ENCODE assay signal across 10 cellular contexts in genomic region chr2:9565436-9566153, GRCh38. TPM values are rescaled to one million over a fixed set of nuclear protein-coding genes. Genes with fewer than 3 reads are reported as not detected.
A peak's percentile ranks its signal among the peaks of the same experiment; 100 is the strongest.
DNase-seq lines count a peak whose midpoint lies in the region; ATAC-seq and TF ChIP-seq lines count a peak whose summit lies in the region.
"Had no signal": no experiment of that assay in that cellular context is flagged by ENCODE, and none has a peak within 500 bp of the region (broad histone marks: within the 10 kb centered on the region; RNA-seq: fewer than 3 reads in every experiment).

No MANE protein-coding gene starts in this region.

- H2BK15ac ChIP-seq in neuronal stem cell (ENCODE audit: low read length): no peak overlapping the region

- H3K27me3 ChIP-seq in fibroblast of lung (ENCODE audit: control insufficient read depth, insufficient read depth, low read length) (no peaks in the 10 kb centered on the region), osteoblast (ENCODE audit: insufficient read depth, low read length) (no peaks in the 10 kb centered on the region), Caco-2 (replicated peaks; ENCODE audit: control insufficient read depth, insufficient read depth, low read length) (no peaks in the 10 kb centered on the region), neuronal stem cell (ENCODE audit: control insufficient read depth in 3 of 3, insufficient read depth in 3 of 3, low read depth in 1 of 3, low read length in 3 of 3) (no peaks in the 10 kb centered on the region)

- H2AK5ac ChIP-seq in neuronal stem cell (ENCODE audit: low read depth, low read length): no peak overlapping the region

- H3K4me3 ChIP-seq in fibroblast of lung (replicated peaks in 1 of 4; ENCODE audit: control extremely low read depth in 1 of 4, insufficient read depth in 1 of 4, low read depth in 3 of 4, low read length in 4 of 4): peak overlapping the region in 2 of 4 experiments; percentile 13 to 44
- H3K4me3 ChIP-seq in osteoblast (ENCODE audit: insufficient read depth, low read length): peak overlapping the region; percentile 55
- no peak overlapping the region for H3K4me3 ChIP-seq in Caco-2 (ENCODE audit: low read depth, low read length)
- H3K4me3 ChIP-seq in neuronal stem cell (ENCODE audit: low read length in 2 of 2): no peak overlapping the region

- H3K4me1 ChIP-seq in fibroblast of lung (ENCODE audit: control insufficient read depth, extremely low read depth, insufficient read depth, low read length): peaks cover 4% of the 10 kb centered on the region
- peaks cover 12% of the 10 kb centered on the region for H3K4me1 ChIP-seq in osteoblast (ENCODE audit: insufficient read depth, low read length)
- peaks cover 3% of the 10 kb centered on the region; the same call in 1 of the 2 replicates for H3K4me1 ChIP-seq in Caco-2
- H3K4me1 ChIP-seq in neuronal stem cell (ENCODE audit: control insufficient read depth in 2 of 2, insufficient read depth in 1 of 2, low read depth in 1 of 2, low read length in 2 of 2): no peaks in the 10 kb centered on the region

- peak; percentile 82 for DNase-seq in AG08396 (ENCODE audit: low spot score)
- DNase-seq in RKO (ENCODE audit: low spot score): peak; percentile 95
- DNase-seq in fibroblast of lung (ENCODE audit: low read depth in 2 of 2): peak; percentile 95 to 96
- peak; percentile 93 for DNase-seq in osteoblast (ENCODE audit: insufficient read length, low spot score, missing footprints)
- DNase-seq in Caco-2: no peak
- DNase-seq in neuronal stem cell (ENCODE audit: low spot score): no peak
- DNase-seq: DND-41 had no signal

- H3K23ac ChIP-seq in neuronal stem cell (ENCODE audit: low read depth, low read length, poor library complexity): no peak overlapping the region

- CTCF ChIA-PET in Caco-2 (lab: Charles Lee): no interaction called here

- H3K9me3 Mint-ChIP-seq in Caco-2 (ENCODE audit: unreplicated experiment): no peaks in the 10 kb centered on the region
- H3K9me3 Mint-ChIP-seq: stimulated activated naive CD8-positive, alpha-beta T cell treated with anti-CD3 and anti-CD28 coated beads, Interleukin-15, Interleukin-2, amounts not matched to agents 100 ng/mL and 50 ng/mL, for 24 hours had no signal

- peak overlapping the region; percentile 72 for H3K27ac ChIP-seq in fibroblast of lung (ENCODE audit: insufficient read depth, low read length)
- peak overlapping the region; percentile 98 for H3K27ac ChIP-seq in osteoblast (ENCODE audit: low read depth, low read length)
- no peak overlapping the region for H3K27ac ChIP-seq in neuronal stem cell (replicated peaks; ENCODE audit: low read length)

- TF ChIP-seq CTCF in fibroblast of lung (conservative IDR thresholded peaks at IDR 0.05 in 1 of 2, IDR thresholded peaks at IDR 0.05 in 1 of 2; ENCODE audit: low read depth in 1 of 2, low read length in 2 of 2): no peak
- no peak for TF ChIP-seq CTCF in osteoblast (IDR thresholded peaks at IDR 0.05; ENCODE audit: extremely low read depth, low read depth, low read length)
- TF ChIP-seq CTCF in Caco-2 (IDR thresholded peaks at IDR 0.05; ENCODE audit: insufficient read depth in 1 of 2, low read depth in 1 of 2, low read length in 1 of 2, severe bottlenecking in 1 of 2, unreplicated experiment in 1 of 2): no peak

- no peak overlapping the region for H3K18ac ChIP-seq in neuronal stem cell (ENCODE audit: low read length)

- no peak overlapping the region for H3K27ac Mint-ChIP-seq in Caco-2 (ENCODE audit: unreplicated experiment)
- H3K27ac Mint-ChIP-seq: stimulated activated naive CD8-positive, alpha-beta T cell treated with anti-CD3 and anti-CD28 coated beads, Interleukin-15, Interleukin-2, amounts not matched to agents 100 ng/mL and 50 ng/mL, for 24 hours had no signal

- no CpG with 5 or more reads among the region's 11 CpGs for WGBS in neuronal stem cell (ENCODE audit: extremely low coverage in 2 of 2, insufficient read length in 2 of 2, insufficient replicate concordance in 1 of 2), 2 donors

- ATAC-seq in HG03039 (IDR thresholded peaks at IDR 0.05; ENCODE audit: unreplicated experiment) (no peak), HG02588 (IDR thresholded peaks at IDR 0.05; ENCODE audit: unreplicated experiment) (no peak)

- H3K79me1 ChIP-seq in neuronal stem cell (ENCODE audit: low read depth, low read length): no peaks in the 10 kb centered on the region

- H3K9ac ChIP-seq in fibroblast of lung (ENCODE audit: insufficient read depth, low read length) (no peak overlapping the region), neuronal stem cell (ENCODE audit: low read depth, low read length, poor library complexity) (no peak overlapping the region)

- H4K8ac ChIP-seq in neuronal stem cell (ENCODE audit: low read depth, low read length): no peak overlapping the region

- H3K79me2 ChIP-seq in fibroblast of lung (ENCODE audit: control insufficient read depth, insufficient read depth, low read length): no peaks in the 10 kb centered on the region
- no peaks in the 10 kb centered on the region for H3K79me2 ChIP-seq in osteoblast (ENCODE audit: insufficient read depth, low read length)

- no TSS peak for BruUV-seq in Caco-2 (replicated peaks; lab: Mats Ljungman, UMichigan)

- H3K9me3 ChIP-seq in fibroblast of lung (ENCODE audit: control insufficient read depth, insufficient read depth, low read depth, low read length) (no peaks in the 10 kb centered on the region), osteoblast (ENCODE audit: low read depth, low read length) (no peaks in the 10 kb centered on the region), Caco-2 (no peaks in the 10 kb centered on the region), neuronal stem cell (replicated peaks in 1 of 2; ENCODE audit: control insufficient read depth in 2 of 2, insufficient read depth in 1 of 2, low read depth in 1 of 2, low read length in 2 of 2) (no peaks in the 10 kb centered on the region)

- H3K4me1 Mint-ChIP-seq in Caco-2 (ENCODE audit: low read depth, unreplicated experiment): no peaks in the 10 kb centered on the region

- H3K36me3 Mint-ChIP-seq in Caco-2 (ENCODE audit: insufficient read depth, unreplicated experiment): no peaks in the 10 kb centered on the region

- H3K36me3 ChIP-seq in fibroblast of lung (ENCODE audit: control insufficient read depth, insufficient read depth, low read length) (no peaks in the 10 kb centered on the region), osteoblast (ENCODE audit: insufficient read depth, low read length) (peaks cover 3% of the 10 kb centered on the region), Caco-2 (ENCODE audit: control insufficient read depth, insufficient read depth, low read length) (no peaks in the 10 kb centered on the region), neuronal stem cell (replicated peaks in 1 of 2; ENCODE audit: control insufficient read depth in 2 of 2, insufficient read depth in 2 of 2, low read length in 2 of 2) (peaks cover 2 to 4% of the 10 kb centered on the region in 2 donors)

- no peak overlapping the region for H4K91ac ChIP-seq in neuronal stem cell (ENCODE audit: low read depth, low read length, poor library complexity)

- H3K14ac ChIP-seq in neuronal stem cell (ENCODE audit: low read length): no peak overlapping the region

- H3K4me3 Mint-ChIP-seq in Caco-2 (ENCODE audit: unreplicated experiment): no peak overlapping the region
- H3K4me3 Mint-ChIP-seq: stimulated activated naive CD8-positive, alpha-beta T cell treated with anti-CD3 and anti-CD28 coated beads, Interleukin-15, Interleukin-2, amounts not matched to agents 100 ng/mL and 50 ng/mL, for 24 hours had no signal

- no peaks in the 10 kb centered on the region for H3K27me3 Mint-ChIP-seq in Caco-2 (ENCODE audit: insufficient read depth, unreplicated experiment)
- H3K27me3 Mint-ChIP-seq: stimulated activated naive CD8-positive, alpha-beta T cell treated with anti-CD3 and anti-CD28 coated beads, Interleukin-15, Interleukin-2, amounts not matched to agents 100 ng/mL and 50 ng/mL, for 24 hours had no signal

- H3K4me2 ChIP-seq in fibroblast of lung (ENCODE audit: extremely low read depth, insufficient read depth, low read length): peak overlapping the region; percentile 77
- peak overlapping the region; percentile 88 for H3K4me2 ChIP-seq in osteoblast (ENCODE audit: insufficient read depth, low read length)
- H3K4me2 ChIP-seq in neuronal stem cell (ENCODE audit: insufficient read depth, low read length, poor library complexity, severe bottlenecking): no peak overlapping the region

- no peak overlapping the region for H2AFZ ChIP-seq in fibroblast of lung (ENCODE audit: low read length)
- peak overlapping the region; percentile 84 for H2AFZ ChIP-seq in osteoblast (ENCODE audit: low read length)
- no peak overlapping the region for H2AFZ ChIP-seq in neuronal stem cell (ENCODE audit: low read length)

- H2BK120ac ChIP-seq in neuronal stem cell (ENCODE audit: low read depth, low read length): no peak overlapping the region

- H4K20me1 ChIP-seq in fibroblast of lung (ENCODE audit: control insufficient read depth, extremely low read depth, insufficient read depth, low read length) (no peaks in the 10 kb centered on the region), osteoblast (ENCODE audit: insufficient read depth, low read length) (no peaks in the 10 kb centered on the region)

- no peak overlapping the region for H3K4ac ChIP-seq in neuronal stem cell (ENCODE audit: low read length)

- intact Hi-C loops in Caco-2 (cut with micrococcal nuclease; ENCODE audit: unreplicated experiment): no loop called here

- no peak overlapping the region for H2BK5ac ChIP-seq in neuronal stem cell (ENCODE audit: low read length)

- no peak overlapping the region for H2BK12ac ChIP-seq in neuronal stem cell (ENCODE audit: low read length)

- POLR2A ChIA-PET in Caco-2 (lab: Charles Lee): interaction anchor here (0.6 kb wide), 1 partner anchor 234 kb away, joined by 3 read pairs; no protein-coding TSS in a partner anchor

RNA-seq across cellular contexts. Expression of gene ADAM17, which starts 10.0 kb away (rescaled TPM):
- total RNA-seq in fibroblast of lung (49.1 and 69.9 TPM in 2 replicates), osteoblast (53.6 and 69.1 TPM in 2 replicates), Caco-2 (2022) (36.3 and 40.5 TPM in 2 replicates)
- polyA plus RNA-seq in fibroblast of lung: 11.4 and 12.3 TPM in 2 replicates
- polyA plus RNA-seq in fibroblast of lung (2012): 13.9 and 14.5 TPM in 2 replicates
- polyA minus RNA-seq in fibroblast of lung (ENCODE audit: low replicate concordance): 3.7 and 7.1 TPM in 2 replicates
- 36.8 TPM for polyA plus RNA-seq in neuronal stem cell (2013, experiment 1 of 2)
- polyA plus RNA-seq in neuronal stem cell (2013, experiment 2 of 2): 36.8 TPM

Comparison
In these comparisons a context has a peak if more than half of its experiments do, and no peak if none do; other contexts are left out.
1. DNase-seq: peak in AG08396 (single experiment), RKO (single experiment), fibroblast of lung (2 of 2) and osteoblast (single experiment); none in Caco-2 (0 of 2) and neuronal stem cell (single experiment).